21 cellular contexts compared by ENCODE assay signal in the genomic region with DNA sequence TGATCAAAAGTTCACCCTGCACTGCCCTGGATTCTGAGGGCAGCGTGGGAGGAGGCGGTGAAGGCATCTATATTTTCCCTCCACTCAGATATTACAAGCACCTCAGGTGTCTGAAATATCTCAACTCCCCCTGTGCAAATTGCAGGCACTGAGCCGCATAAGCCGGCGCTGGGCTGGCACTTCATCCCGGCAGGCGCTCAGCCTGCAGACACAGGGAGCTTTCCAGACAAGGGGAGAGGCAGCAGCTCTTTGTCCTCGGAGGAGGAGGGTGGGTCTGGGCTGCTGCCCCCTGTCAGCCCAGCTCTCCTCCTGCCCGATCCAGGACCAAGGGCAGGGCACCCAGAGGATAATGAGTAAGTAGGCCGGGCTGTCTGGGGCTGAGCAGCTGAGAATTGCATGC.
"Had no signal": no experiment of that assay in that cellular context is flagged by ENCODE, and none has a peak within 500 bp of the region (broad histone marks: within the 10 kb centered on the region; RNA-seq: fewer than 3 reads in every experiment).

No MANE protein-coding gene starts in this region.

- H3K27me3 Mint-ChIP-seq: effector memory CD8-positive, alpha-beta T cell had no signal

- DNase-seq: activated CD8-positive, alpha-beta memory T cell treated with anti-CD3 and anti-CD28 coated beads for 24 hours; activated CD8-positive, alpha-beta memory T cell treated with anti-CD3 and anti-CD28 coated beads, Interleukin-2, amount 50 U/mL, for 48 hours; activated effector memory CD4-positive, alpha-beta T cell treated with anti-CD3 and anti-CD28 coated beads, Interleukin-2, amount 50 U/mL, for 16 hours; activated naive CD4-positive, alpha-beta T cell treated with anti-CD3 and anti-CD28 coated beads, Interleukin-2, amount 50 U/mL, for 16 hours; activated T-cell treated with anti-CD3 and anti-CD28 coated beads, Interleukin-2, amount 50 U/mL, for 72 hours; aorta; cerebellar nuclear complex; effector memory CD8-positive, alpha-beta T cell; foreskin fibroblast; left ventricle myocardium inferior; mucosa of descending colon; naive B cell; stimulated activated CD4-positive, alpha-beta T cell treated with anti-CD3 and anti-CD28 coated beads, Interleukin-12 subunit alpha, Interleukin-12 subunit beta, amount 100 ng/mL, for 4 hours; stimulated activated CD4-positive, alpha-beta T cell treated with anti-CD3 and anti-CD28 coated beads, Interleukin-1b, Interleukin-23, amount 100 ng/mL, for 48 hours; stimulated activated naive CD4-positive, alpha-beta T cell treated with Interleukin-2 at 50 U/mL for 16 hours; T-helper 1 cell; T-helper 9 cell; tibial artery had no signal

- H2AFZ ChIP-seq: hepatocyte had no signal

- H3K4me3 Mint-ChIP-seq: activated T-cell treated with anti-CD3 and anti-CD28 coated beads, Interleukin-2, amount 50 U/mL, for 72 hours; effector memory CD8-positive, alpha-beta T cell had no signal

- FAIRE-seq: urothelium cell line had no signal

- H3K36me3 ChIP-seq: left ventricle myocardium inferior, tibial artery had no signal

- H3K4me1 ChIP-seq: tibial artery had no signal

- H3K4me3 ChIP-seq: hepatocyte, left ventricle myocardium inferior, mucosa of descending colon, tibial artery had no signal

- H3K27ac Mint-ChIP-seq: activated T-cell treated with anti-CD3 and anti-CD28 coated beads, Interleukin-2, amount 50 U/mL, for 72 hours; effector memory CD8-positive, alpha-beta T cell; naive B cell had no signal

- H3K27me3 ChIP-seq: hepatocyte had no signal

- H3K4me1 Mint-ChIP-seq: naive B cell had no signal

- H3K27ac ChIP-seq: hepatocyte, left ventricle myocardium inferior, tibial artery had no signal

- H3K9me3 ChIP-seq: left ventricle myocardium inferior, tibial artery had no signal

- H3K36me3 Mint-ChIP-seq: naive B cell had no signal

- ATAC-seq: activated CD4-positive, CD25-positive, alpha-beta regulatory T cell treated with anti-CD3 and anti-CD28 coated beads, Interleukin-2, amount 50 U/mL, for 24 hours; activated T-cell treated with anti-CD3 and anti-CD28 coated beads, Interleukin-2, amount 50 U/mL, for 72 hours; effector memory CD8-positive, alpha-beta T cell; mucosa of descending colon had no signal

- H3K4me2 ChIP-seq: hepatocyte had no signal
